ENCODE assay signal across 9 cellular contexts in genomic region chr1:205907794-205908193, GRCh38. TPM values are rescaled to one million over a fixed set of nuclear protein-coding genes. Genes with fewer than 3 reads are reported as not detected.
DNase-seq lines count a peak whose midpoint lies in the region; ATAC-seq, FAIRE-seq and TF ChIP-seq lines count a peak whose summit lies in the region.
"Had no signal": no experiment of that assay in that cellular context is flagged by ENCODE, and none has a peak within 500 bp of the region (broad histone marks: within the 10 kb centered on the region; RNA-seq: fewer than 3 reads in every experiment).

No MANE protein-coding gene starts in this region.

- H3K9me2 ChIP-seq in DOHH2 (replicated peaks; ENCODE audit: control insufficient read depth, low read length) = no peaks in the 10 kb centered on the region

- ATAC-seq in activated CD4-positive, CD25-positive, alpha-beta regulatory T cell treated with anti-CD3 and anti-CD28 coated beads, Interleukin-2, amount 50 U/mL, for 24 hours = no peak
- ATAC-seq in HG03354 (IDR thresholded peaks at IDR 0.05; ENCODE audit: poor library complexity, severe bottlenecking, unreplicated experiment) = no peak

- TF ChIP-seq CTCF in DOHH2 (IDR thresholded peaks at IDR 0.05; ENCODE audit: low read depth, low read length, poor library complexity, severe bottlenecking) (peak; percentile 58), H1 (IDR thresholded peaks at IDR 0.05; ENCODE audit: control extremely low read depth in 1 of 3, insufficient read depth in 1 of 3, low read depth in 1 of 3, low read length in 3 of 3) (peak; percentile 70 to 79 (median 71)), neural crest cell (conservative IDR thresholded peaks at IDR 0.05) (peak; percentile 56)

- peaks cover 7% of the 10 kb centered on the region for H3K9me3 Mint-ChIP-seq in neural crest cell

- H3K4me3 ChIP-seq in DOHH2 (ENCODE audit: low read length) = no peak overlapping the region
- H3K4me3 ChIP-seq in H1 (ENCODE audit: extremely low read depth in 1 of 4, insufficient read depth in 2 of 4, low read depth in 3 of 4, low read length in 4 of 4) = no peak overlapping the region

- H3K4me2 ChIP-seq in DOHH2 (ENCODE audit: low read length) (no peak overlapping the region), H1 (ENCODE audit: insufficient read depth in 1 of 2, low read depth in 2 of 2, low read length in 2 of 2) (no peak overlapping the region)

- peak; percentile 36 for FAIRE-seq in H1 (lab: Jason Lieb, UNC)

- H3K27me3 ChIP-seq in DOHH2 (ENCODE audit: control insufficient read depth, low read length) (peaks cover 11% of the 10 kb centered on the region; the same call in 1 of the 2 replicates), H1 (replicated peaks in 1 of 4; ENCODE audit: control insufficient read depth in 3 of 4, extremely low read depth in 1 of 4, insufficient read depth in 3 of 4, low read length in 3 of 4) (no peaks in the 10 kb centered on the region)

- H3K18ac ChIP-seq in H1 (ENCODE audit: extremely low read depth, low read length) = no peak overlapping the region

- no peaks in the 10 kb centered on the region for H3K79me2 ChIP-seq in DOHH2 (ENCODE audit: control insufficient read depth, low read length)
- H3K79me2 ChIP-seq in H1 (ENCODE audit: control insufficient read depth in 1 of 2, insufficient read depth in 2 of 2, low read length in 2 of 2) = no peaks in the 10 kb centered on the region

- no peak overlapping the region for H2BK120ac ChIP-seq in H1 (replicated peaks; ENCODE audit: low read depth, low read length)

- H3K4me1 ChIP-seq in DOHH2 (ENCODE audit: control insufficient read depth, low read length) (no peaks in the 10 kb centered on the region), H1 (replicated peaks in 1 of 4; ENCODE audit: control insufficient read depth in 3 of 4, insufficient read depth in 4 of 4, low read length in 3 of 4) (no peaks in the 10 kb centered on the region)

- H3K36me3 ChIP-seq in DOHH2 (ENCODE audit: control insufficient read depth, low read length) (no peaks in the 10 kb centered on the region), H1 (ENCODE audit: control insufficient read depth in 2 of 4, insufficient read depth in 4 of 4, low read length in 3 of 4) (no peaks in the 10 kb centered on the region)

- peak; percentile 71 to 79 for TF ChIP-seq RAD21 in H1 (IDR thresholded peaks at IDR 0.05 in 1 of 2, conservative IDR thresholded peaks at IDR 0.05 in 1 of 2; ENCODE audit: low read depth in 2 of 2, low read length in 2 of 2)

- DNase-seq in NCI-H460 (ENCODE audit: extremely low read depth, low read depth) (peak; percentile 46), H1 (ENCODE audit: low read depth in 1 of 2, low spot score in 2 of 2) (no peak), neural crest cell (ENCODE audit: low read depth, low spot score) (no peak), NK-92 (lab: John Stamatoyannopoulos, UW; ENCODE audit: unreplicated experiment) (no peak), GM19238 (ENCODE audit: insufficient read length, low spot score) (no peak)

- no peak overlapping the region for H3K27ac Mint-ChIP-seq in neural crest cell (ENCODE audit: unreplicated experiment)

- H4K5ac ChIP-seq in H1 (ENCODE audit: insufficient read length, low read depth, low read length) = no peak overlapping the region

- no peak overlapping the region for H2AK5ac ChIP-seq in H1 (ENCODE audit: low read depth, low read length)

- H3K56ac ChIP-seq in H1 (replicated peaks; ENCODE audit: insufficient read length, low read depth, low read length) = no peak overlapping the region

- CTCF ChIA-PET in H1 (lab: Charles Lee; ENCODE audit: partially characterized antibody) = interaction anchor here (0.7 to 4.5 kb wide), 36 partner anchors 10 to 668 kb away, joined by 3 to 68 read pairs (median 4); partner anchors contain the start of gene PM20D1

- no peak overlapping the region for H2BK15ac ChIP-seq in H1 (ENCODE audit: low read length)

- H3K9me3 ChIP-seq in DOHH2 (ENCODE audit: control insufficient read depth, insufficient read depth, low read length) (no peaks in the 10 kb centered on the region), H1 (ENCODE audit: insufficient read depth in 2 of 2, low read depth in 1 of 2, low read length in 1 of 2) (no peaks in the 10 kb centered on the region)

- peaks cover 5% of the 10 kb centered on the region for H3K36me3 Mint-ChIP-seq in neural crest cell (ENCODE audit: low read depth)

- H2AFZ ChIP-seq in H1 (ENCODE audit: low read length) = no peak overlapping the region

- no peaks in the 10 kb centered on the region for H4K20me1 ChIP-seq in DOHH2 (ENCODE audit: control insufficient read depth, insufficient read depth, low read depth, low read length)
- H4K20me1 ChIP-seq in H1 (replicated peaks in 1 of 2; ENCODE audit: control insufficient read depth in 1 of 2, insufficient read depth in 2 of 2, low read length in 2 of 2) = no peaks in the 10 kb centered on the region

- no peak overlapping the region for H4K91ac ChIP-seq in H1 (replicated peaks; ENCODE audit: insufficient read length, low read length)

- H4K8ac ChIP-seq in H1 (ENCODE audit: extremely low read depth, insufficient read depth, low read length) = no peak overlapping the region

- no peaks in the 10 kb centered on the region for H3K23me2 ChIP-seq in H1 (ENCODE audit: low read depth, low read length)

- TF ChIP-seq EP300 in H1 (IDR thresholded peaks at IDR 0.05; ENCODE audit: borderline replicate concordance in 1 of 2, low read depth in 2 of 2, low read length in 2 of 2) = no peak

- H3K27ac ChIP-seq in DOHH2 (ENCODE audit: low read depth, low read length) (no peak overlapping the region), H1 (ENCODE audit: low read depth, low read length) (no peak overlapping the region)

- no peaks in the 10 kb centered on the region for H3K4me1 Mint-ChIP-seq in neural crest cell

- no peak overlapping the region for H3K9ac ChIP-seq in H1 (replicated peaks in 1 of 4; ENCODE audit: extremely low read depth in 1 of 4, low read depth in 3 of 4, low read length in 3 of 4)

- H3K14ac ChIP-seq in H1 (ENCODE audit: insufficient read length) = no peak overlapping the region

- H2BK20ac ChIP-seq in H1 (ENCODE audit: low read length) = no peak overlapping the region

- H2BK12ac ChIP-seq in H1 (ENCODE audit: low read depth, low read length) = no peak overlapping the region

- 57% methylated on average over 2 of the region's 2 CpGs; no CpG with 5 or more reads in 1 of the 2 experiments for WGBS in H1 (ENCODE audit: extremely low coverage in 1 of 2, insufficient coverage in 1 of 2, insufficient read length in 1 of 2, insufficient replicate concordance in 2 of 2, low coverage in 1 of 2, low lambda C conversion rate in 2 of 2, missing lambda C conversion rate in 1 of 2), 2 experiments

- POLR2A ChIA-PET in H1 (lab: Charles Lee; ENCODE audit: partially characterized antibody) = interaction anchor here (1.2 kb wide), 1 partner anchor 120 kb away, joined by 6 read pairs; no protein-coding TSS in a partner anchor

- H3K23ac ChIP-seq in H1 (ENCODE audit: insufficient read length) = no peak overlapping the region

- H3K4ac ChIP-seq in H1 (replicated peaks; ENCODE audit: insufficient read length, low read depth, low read length) = no peak overlapping the region

- no peaks in the 10 kb centered on the region for H3K27me3 Mint-ChIP-seq in neural crest cell (ENCODE audit: low read depth)

- no peaks in the 10 kb centered on the region for H3K79me1 ChIP-seq in H1 (ENCODE audit: low read depth, low read length)

- H2BK5ac ChIP-seq in H1 (ENCODE audit: low read depth, low read length) = no peak overlapping the region

- no peak overlapping the region for H3K4me3 Mint-ChIP-seq in neural crest cell

- no peak for TF ChIP-seq POLR2A in H1 (IDR thresholded peaks at IDR 0.05; ENCODE audit: control extremely low read depth in 1 of 2, low read depth in 2 of 2, low read length in 2 of 2)

- H3F3A ChIP-seq in DOHH2 (ENCODE audit: control insufficient read depth, insufficient read depth) = no peaks in the 10 kb centered on the region

TF ChIP-seq in H1, 55 proteins besides CTCF, POLR2A, EP300 and RAD21 (continues in another document):
- TF ChIP-seq POU5F1 (IDR thresholded peaks at IDR 0.05; ENCODE audit: low read depth, low read length) (no peak), JUND (IDR thresholded peaks at IDR 0.05; ENCODE audit: low read length) (no peak), SIN3A (conservative IDR thresholded peaks at IDR 0.05 in 1 of 2, IDR thresholded peaks at IDR 0.05 in 1 of 2; ENCODE audit: low read depth in 1 of 2, low read length in 2 of 2) (no peak), YY1 (IDR thresholded peaks at IDR 0.05; ENCODE audit: low read depth, low read length) (no peak), RNF2 (IDR thresholded peaks at IDR 0.05; ENCODE audit: borderline replicate concordance, low read depth, low read length, missing control alignments, poor library complexity, severe bottlenecking) (no peak), TAF1 (IDR thresholded peaks at IDR 0.05; ENCODE audit: low read depth, low read length) (no peak), HDAC6 (IDR thresholded peaks at IDR 0.05; ENCODE audit: low read depth, low read length) (no peak), TCF12 (IDR thresholded peaks at IDR 0.05; ENCODE audit: low read depth, low read length) (no peak), CEBPB (IDR thresholded peaks at IDR 0.05; ENCODE audit: low read depth, low read length) (no peak)

RNA-seq across cellular contexts. Expression of gene SLC26A9, which starts 35.5 kb away (rescaled TPM):
- 0.02 and 0.06 TPM in 2 replicates for total RNA-seq in NCI-H460 (2014; rRNA removed; shearing (Covaris generic))
- 0.32 and 0.63 TPM in 2 replicates for polyA plus RNA-seq in NCI-H460 (2014; cell fraction: nucleus; rRNA removed)
- total RNA-seq in H1 (2021; fragmentation: NEBNext Ultra II Directional; extraction: Animal tissue kit (Norgen Biotek cat#: 25700)) = not detected in 2 replicates
- 0.03 TPM in 1 of 2 replicates, not detected in the other for polyA plus RNA-seq in H1 (2011; rRNA removed)
- 0.04 TPM for polyA plus RNA-seq in H1 (2011; cell fraction: cytosol; rRNA removed)
- polyA plus RNA-seq in H1 (2011; cell fraction: nucleus; rRNA removed) = 0.07 TPM
- 0.09 TPM in 1 of 4 replicates, not detected in the others for polyA plus RNA-seq in H1 (2012, experiment 1 of 2)
- not detected for polyA plus RNA-seq in H1 (2012, experiment 2 of 2)
- polyA plus RNA-seq in H1 (2013, experiment 1 of 2) = 0.08 TPM
- 0.02 TPM for polyA plus RNA-seq in H1 (2013, experiment 2 of 2)
- polyA minus RNA-seq in H1 (2011; rRNA and poly(A)+ RNA removed) = 0.02 TPM in 1 of 2 replicates, not detected in the other
- not detected for polyA minus RNA-seq in H1 (2011; cell fraction: cytosol; rRNA and poly(A)+ RNA removed)
- not detected for polyA minus RNA-seq in H1 (2011; cell fraction: nucleus; rRNA and poly(A)+ RNA removed)
- 0.16 TPM in 1 of 2 replicates, not detected in the other for total RNA-seq in neural crest cell
- total RNA-seq: skeletal muscle tissue had no signal

RNA-seq across cellular contexts. Expression of gene PM20D1, which starts 57.9 kb away (rescaled TPM):
- total RNA-seq in NCI-H460 (2014; rRNA removed; shearing (Covaris generic)) = not detected in 2 replicates
- polyA plus RNA-seq in NCI-H460 (2014; cell fraction: nucleus; rRNA removed) = not detected in 2 replicates
- not detected in 2 replicates for total RNA-seq in H1 (2021; fragmentation: NEBNext Ultra II Directional; extraction: Animal tissue kit (Norgen Biotek cat#: 25700))
- polyA plus RNA-seq in H1 (2011; rRNA removed) = 0.05 TPM in 1 of 2 replicates, not detected in the other
- not detected for polyA plus RNA-seq in H1 (2011; cell fraction: cytosol; rRNA removed)
- 0.04 TPM for polyA plus RNA-seq in H1 (2011; cell fraction: nucleus; rRNA removed)
- not detected in 4 replicates for polyA plus RNA-seq in H1 (2012, experiment 1 of 2)
- not detected for polyA plus RNA-seq in H1 (2012, experiment 2 of 2)
- polyA plus RNA-seq in H1 (2013, experiment 1 of 2) = 0.02 TPM
- not detected for polyA plus RNA-seq in H1 (2013, experiment 2 of 2)
- not detected in 2 replicates for polyA minus RNA-seq in H1 (2011; rRNA and poly(A)+ RNA removed)
- polyA minus RNA-seq in H1 (2011; cell fraction: cytosol; rRNA and poly(A)+ RNA removed) = not detected
- not detected for polyA minus RNA-seq in H1 (2011; cell fraction: nucleus; rRNA and poly(A)+ RNA removed)
- not detected in 2 replicates for total RNA-seq in neural crest cell
- total RNA-seq: skeletal muscle tissue had no signal
